In the genomic region with DNA sequence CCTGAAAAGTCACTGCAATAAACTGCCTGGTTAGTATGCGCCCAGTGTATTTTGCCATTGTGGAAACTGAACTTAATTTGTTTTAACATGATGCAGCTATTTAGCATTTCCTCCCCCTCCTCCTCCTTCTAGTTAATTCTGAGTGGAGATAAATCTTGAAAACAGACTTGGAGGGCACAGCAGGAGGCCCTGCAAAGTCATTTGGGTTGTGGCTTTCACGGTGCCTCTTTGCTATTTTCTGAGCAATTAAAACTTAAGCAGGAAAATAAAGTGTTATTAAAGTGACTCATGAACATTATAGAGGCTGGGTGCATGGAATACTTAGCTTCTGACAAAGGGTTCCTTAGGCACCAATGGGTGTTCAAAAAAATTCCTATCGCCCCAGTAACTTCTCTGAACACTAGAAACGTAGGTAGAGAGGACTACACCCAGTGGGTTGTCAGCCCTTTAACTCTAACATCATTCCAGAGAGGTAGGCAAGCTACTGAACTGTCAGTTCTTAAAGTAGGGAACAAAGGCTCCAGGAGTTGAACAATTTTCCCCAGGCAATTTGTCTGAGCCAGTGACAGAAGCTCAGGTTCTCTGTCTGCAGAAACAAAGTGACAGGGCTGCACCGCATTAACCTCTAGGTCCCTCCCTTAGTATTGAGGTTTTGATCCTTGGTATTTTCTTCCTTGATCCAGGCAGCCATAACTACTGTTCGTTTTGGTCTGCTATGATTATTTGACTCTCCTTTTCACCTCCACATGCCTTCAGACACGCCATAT, we compare ENCODE assay signal across 13 cellular contexts.
A peak's percentile ranks its signal among the peaks of the same experiment; 100 is the strongest.
DNase-seq lines count a peak whose midpoint lies in the region; ATAC-seq and TF ChIP-seq lines count a peak whose summit lies in the region.
"Had no signal": no experiment of that assay in that cellular context is flagged by ENCODE, and none has a peak within 500 bp of the region (broad histone marks: within the 10 kb centered on the region; RNA-seq: fewer than 3 reads in every experiment).

No MANE protein-coding gene starts in this region.

- H3K79me2 ChIP-seq in Loucy (ENCODE audit: insufficient read depth, low read length) = no peaks in the 10 kb centered on the region
- H3K79me2 ChIP-seq in mammary epithelial cell (ENCODE audit: insufficient read depth, low read length) = no peaks in the 10 kb centered on the region
- H3K79me2 ChIP-seq in neural progenitor cell (ENCODE audit: low read depth) = no peaks in the 10 kb centered on the region

- H3K4me1 ChIP-seq in Loucy (ENCODE audit: insufficient read depth, low read length, poor library complexity, severe bottlenecking) = peaks cover 45% of the 10 kb centered on the region
- peaks cover 13% of the 10 kb centered on the region for H3K4me1 ChIP-seq in mammary epithelial cell (ENCODE audit: insufficient read depth, low read length)
- peaks cover 13% of the 10 kb centered on the region for H3K4me1 ChIP-seq in neural progenitor cell

- no TSS peak for BruUV-seq in mammary epithelial cell (replicated peaks; lab: Mats Ljungman, UMichigan)

- H3K9ac ChIP-seq in Loucy (ENCODE audit: low read depth, low read length, poor library complexity, severe bottlenecking) (no peak overlapping the region), mammary epithelial cell (ENCODE audit: insufficient read depth, low read length) (no peak overlapping the region), neural progenitor cell (no peak overlapping the region)

- no peak for ATAC-seq in natural killer cell treated with Interleukin-12 subunit alpha and Interleukin-12 subunit beta and Interleukin-15 and Interleukin-18, amount 100 ng/mL, for 72 hours
- no peak for ATAC-seq in activated T-cell treated with anti-CD3 and anti-CD28 coated beads, Interleukin-2, amount 50 U/mL, for 4 hours
- ATAC-seq: right cardiac atrium had no signal

- no peak overlapping the region for H3K4me3 Mint-ChIP-seq in neural progenitor cell
- no peak overlapping the region for H3K4me3 Mint-ChIP-seq in natural killer cell treated with Interleukin-12 subunit alpha and Interleukin-12 subunit beta and Interleukin-15 and Interleukin-18, amount 100 ng/mL, for 72 hours
- H3K4me3 Mint-ChIP-seq in activated T-cell treated with anti-CD3 and anti-CD28 coated beads, Interleukin-2, amount 50 U/mL, for 4 hours = no peak overlapping the region

- dilution Hi-C loops in mammary epithelial cell (cut with HindIII; ENCODE audit: low sequenced_read_pairs) = no loop called here

- H3K27ac ChIP-seq in mammary epithelial cell (ENCODE audit: insufficient read depth, low read depth, low read length) (no peak overlapping the region), neural progenitor cell (no peak overlapping the region)

- H3K27me3 Mint-ChIP-seq in neural progenitor cell (ENCODE audit: insufficient read depth, low read depth) = peaks cover 4% of the 10 kb centered on the region
- peaks cover 0 to 3% of the 10 kb centered on the region in 2 donors for H3K27me3 Mint-ChIP-seq in natural killer cell treated with Interleukin-12 subunit alpha and Interleukin-12 subunit beta and Interleukin-15 and Interleukin-18, amount 100 ng/mL, for 72 hours
- H3K27me3 Mint-ChIP-seq in activated T-cell treated with anti-CD3 and anti-CD28 coated beads, Interleukin-2, amount 50 U/mL, for 4 hours (ENCODE audit: low read depth) = no peaks in the 10 kb centered on the region

- peaks cover 7% of the 10 kb centered on the region for H3K9me3 Mint-ChIP-seq in neural progenitor cell
- no peaks in the 10 kb centered on the region for H3K9me3 Mint-ChIP-seq in natural killer cell treated with Interleukin-12 subunit alpha and Interleukin-12 subunit beta and Interleukin-15 and Interleukin-18, amount 100 ng/mL, for 72 hours
- H3K9me3 Mint-ChIP-seq in activated T-cell treated with anti-CD3 and anti-CD28 coated beads, Interleukin-2, amount 50 U/mL, for 4 hours = no peaks in the 10 kb centered on the region

- no peaks in the 10 kb centered on the region for H3K36me3 Mint-ChIP-seq in neural progenitor cell
- no peaks in the 10 kb centered on the region for H3K36me3 Mint-ChIP-seq in natural killer cell treated with Interleukin-12 subunit alpha and Interleukin-12 subunit beta and Interleukin-15 and Interleukin-18, amount 100 ng/mL, for 72 hours
- H3K36me3 Mint-ChIP-seq in activated T-cell treated with anti-CD3 and anti-CD28 coated beads, Interleukin-2, amount 50 U/mL, for 4 hours (ENCODE audit: insufficient read depth) = no peaks in the 10 kb centered on the region

- TF ChIP-seq CTCF in Loucy (conservative IDR thresholded peaks at IDR 0.05; ENCODE audit: low read length) = no peak
- no peak for TF ChIP-seq CTCF in mammary epithelial cell (conservative IDR thresholded peaks at IDR 0.05 in 1 of 2, IDR thresholded peaks at IDR 0.05 in 1 of 2; ENCODE audit: extremely low read depth in 1 of 2, insufficient read depth in 1 of 2, low read depth in 1 of 2, low read length in 2 of 2)
- TF ChIP-seq CTCF in neural progenitor cell (IDR thresholded peaks at IDR 0.05) = no peak

- CTCF ChIA-PET in mammary epithelial cell (lab: Charles Lee; ENCODE audit: low non-redundant PET) = no interaction called here

- H3K27ac Mint-ChIP-seq in neural progenitor cell = peak overlapping the region; percentile 35
- H3K27ac Mint-ChIP-seq in natural killer cell treated with Interleukin-12 subunit alpha and Interleukin-12 subunit beta and Interleukin-15 and Interleukin-18, amount 100 ng/mL, for 72 hours = no peak overlapping the region

- H4K20me1 ChIP-seq in Loucy (ENCODE audit: insufficient read depth, low read length, poor library complexity, severe bottlenecking) (no peaks in the 10 kb centered on the region), mammary epithelial cell (ENCODE audit: insufficient read depth, low read length) (no peaks in the 10 kb centered on the region), neural progenitor cell (ENCODE audit: low read depth) (no peaks in the 10 kb centered on the region)

- peak; percentile 85 for DNase-seq in EL
- peak; percentile 55 for DNase-seq in mammary epithelial cell
- DNase-seq in neural progenitor cell (ENCODE audit: low spot score) = peak; percentile 27
- no peak for DNase-seq in natural killer cell treated with Interleukin-12 subunit alpha and Interleukin-12 subunit beta and Interleukin-15 and Interleukin-18, amount 100 ng/mL, for 72 hours (ENCODE audit: low spot score)
- DNase-seq in HT-29 (ENCODE audit: low spot score) = no peak
- DNase-seq in activated T-cell treated with anti-CD3 and anti-CD28 coated beads, Interleukin-2, amount 50 U/mL, for 4 hours = no peak
- no peak for DNase-seq in NCI-H1105 (lab: John Stamatoyannopoulos, UW)
- DNase-seq: GF-D8; NCI-H1694; NK-92 treated with Interleukin-12 subunit alpha and Interleukin-12 subunit beta, amount 100 ng/mL, for 24 hours; right cardiac atrium; stimulated activated naive CD4-positive, alpha-beta T cell had no signal

- H3K4me3 ChIP-seq in Loucy (ENCODE audit: low read length, poor library complexity, severe bottlenecking) = no peak overlapping the region
- H3K4me3 ChIP-seq in mammary epithelial cell (replicated peaks in 1 of 3; ENCODE audit: insufficient read depth in 1 of 3, low read depth in 2 of 3, low read length in 3 of 3) = no peak overlapping the region
- H3K4me3 ChIP-seq in neural progenitor cell = no peak overlapping the region

- H3K9me3 ChIP-seq in Loucy (ENCODE audit: insufficient read depth, low read depth, low read length) (no peaks in the 10 kb centered on the region), mammary epithelial cell (replicated peaks; ENCODE audit: insufficient read depth, low read length) (no peaks in the 10 kb centered on the region), neural progenitor cell (ENCODE audit: low read depth) (no peaks in the 10 kb centered on the region)

- WGBS in mammary epithelial cell (ENCODE audit: low coverage, missing lambda C conversion rate) = 34% methylated on average over 7 of the region's 7 CpGs

- H3K9me2 ChIP-seq in Loucy (replicated peaks; ENCODE audit: low read depth, low read length) = no peaks in the 10 kb centered on the region

- H3K27me3 ChIP-seq in Loucy (ENCODE audit: insufficient read depth, low read length, poor library complexity, severe bottlenecking) = no peaks in the 10 kb centered on the region
- H3K27me3 ChIP-seq in mammary epithelial cell (ENCODE audit: insufficient read depth, low read length) = no peaks in the 10 kb centered on the region
- no peaks in the 10 kb centered on the region for H3K27me3 ChIP-seq in neural progenitor cell

- no peak overlapping the region for H2AFZ ChIP-seq in Loucy (ENCODE audit: low read length)
- H2AFZ ChIP-seq in mammary epithelial cell (ENCODE audit: low read depth, low read length) = no peak overlapping the region
- H2AFZ ChIP-seq in neural progenitor cell (replicated peaks) = no peak overlapping the region

- peak overlapping the region; percentile 22 for H3K4me2 ChIP-seq in Loucy (ENCODE audit: low read depth, low read length, poor library complexity, severe bottlenecking)
- H3K4me2 ChIP-seq in mammary epithelial cell (ENCODE audit: insufficient read depth, low read depth, low read length) = peak overlapping the region; percentile 44
- H3K4me2 ChIP-seq in neural progenitor cell = peak overlapping the region; percentile 57

- intact Hi-C loops in mammary epithelial cell (cut with micrococcal nuclease) = loop anchor here (1.0 to 5.0 kb wide), 2 partner anchors 14 to 48 kb away; no protein-coding TSS in a partner anchor

- H3K36me3 ChIP-seq in Loucy (ENCODE audit: insufficient read depth, low read length) = no peaks in the 10 kb centered on the region
- no peaks in the 10 kb centered on the region for H3K36me3 ChIP-seq in mammary epithelial cell (ENCODE audit: insufficient read depth, low read length)
- no peaks in the 10 kb centered on the region for H3K36me3 ChIP-seq in neural progenitor cell

- in situ Hi-C loops in mammary epithelial cell (cut with MboI; ENCODE audit: low sequenced_read_pairs in 2 of 2) = no loop called here

- H3K4me1 Mint-ChIP-seq in neural progenitor cell = peaks cover 37% of the 10 kb centered on the region
- H3K4me1 Mint-ChIP-seq in natural killer cell treated with Interleukin-12 subunit alpha and Interleukin-12 subunit beta and Interleukin-15 and Interleukin-18, amount 100 ng/mL, for 72 hours (ENCODE audit: low read depth in 2 of 2) = no peaks in the 10 kb centered on the region
- H3K4me1 Mint-ChIP-seq in activated T-cell treated with anti-CD3 and anti-CD28 coated beads, Interleukin-2, amount 50 U/mL, for 4 hours (ENCODE audit: low read depth) = no peaks in the 10 kb centered on the region

- H3F3A ChIP-seq in Loucy (ENCODE audit: low read depth) (no peaks in the 10 kb centered on the region), neural progenitor cell (ENCODE audit: low read depth) (peaks cover 8% of the 10 kb centered on the region)

Comparison
In these comparisons a context has a peak if more than half of its experiments do, and no peak if none do; other contexts are left out.
1. DNase-seq: peak in EL (single experiment), mammary epithelial cell (single experiment) and neural progenitor cell (single experiment); none in natural killer cell treated with Interleukin-12 subunit alpha and Interleukin-12 subunit beta and Interleukin-15 and Interleukin-18, amount 100 ng/mL, for 72 hours (single experiment), HT-29 (single experiment), activated T-cell treated with anti-CD3 and anti-CD28 coated beads, Interleukin-2, amount 50 U/mL, for 4 hours (single experiment) and NCI-H1105 (single experiment).
2. Peak in every context shown above with its lines, with median percentiles within 50 percentile points of each other: H3K4me2 ChIP-seq.